ENCODE assay signal across 10 cellular contexts in genomic region chr9:136664799-136665082, GRCh38. TPM values are rescaled to one million over a fixed set of nuclear protein-coding genes. Genes with fewer than 3 reads are reported as not detected.
DNase-seq lines count a peak whose midpoint lies in the region; ATAC-seq, FAIRE-seq and TF ChIP-seq lines count a peak whose summit lies in the region.
"Had no signal": no experiment of that assay in that cellular context is flagged by ENCODE, and none has a peak within 500 bp of the region (broad histone marks: within the 10 kb centered on the region; RNA-seq: fewer than 3 reads in every experiment).

No MANE protein-coding gene starts in this region.

- H4K8ac ChIP-seq in mesenchymal stem cell (ENCODE audit: low read length), result no peak overlapping the region

- H3K4me3 Mint-ChIP-seq in activated T-cell treated with anti-CD3 and anti-CD28 coated beads, Interleukin-2, amount 50 U/mL, for 24 hours, result peak overlapping the region; percentile 71

- H3K14ac ChIP-seq in mesenchymal stem cell (ENCODE audit: low read length in 2 of 2), result no peak overlapping the region

- TF ChIP-seq POLR2A in K562 (conservative IDR thresholded peaks at IDR 0.05), result 0 out of 2 replicates have a peak, but pooled peaks have one; percentile 10

- peaks cover 70% of the 10 kb centered on the region for H3K79me2 ChIP-seq in K562 (ENCODE audit: control insufficient read depth, insufficient read depth, low read length)

- intact Hi-C loops in K562 (cut with micrococcal nuclease), result no loop called here

- H3K27me3 Mint-ChIP-seq in activated T-cell treated with anti-CD3 and anti-CD28 coated beads, Interleukin-2, amount 50 U/mL, for 24 hours, result peaks cover 42% of the 10 kb centered on the region

- H3K36me3 Mint-ChIP-seq in activated T-cell treated with anti-CD3 and anti-CD28 coated beads, Interleukin-2, amount 50 U/mL, for 24 hours (ENCODE audit: low read depth), result no peaks in the 10 kb centered on the region

- TF ChIP-seq EP300 in K562 (IDR thresholded peaks at IDR 0.05; ENCODE audit: low read length), result no peak

- H3K9ac ChIP-seq in K562 (ENCODE audit: insufficient read depth in 1 of 2, low read depth in 2 of 2, low read length in 2 of 2) (peak overlapping the region; percentile 77 to 97), mesenchymal stem cell (ENCODE audit: low read length) (no peak overlapping the region)
- H3K9ac ChIP-seq: KMS-11 had no signal

- H3K27me3 ChIP-seq in K562 (ENCODE audit: control insufficient read depth in 2 of 2, insufficient read depth in 2 of 2, low read length in 2 of 2), result no peaks in the 10 kb centered on the region
- peaks cover 0 to 58% of the 10 kb centered on the region in 2 experiments for H3K27me3 ChIP-seq in mesenchymal stem cell (ENCODE audit: control insufficient read depth in 1 of 2, insufficient read depth in 1 of 2, low read length in 2 of 2)
- H3K27me3 ChIP-seq in thoracic aorta (replicated peaks; ENCODE audit: insufficient read depth), result no peaks in the 10 kb centered on the region

- no peaks in the 10 kb centered on the region for H3K9me3 Mint-ChIP-seq in activated T-cell treated with anti-CD3 and anti-CD28 coated beads, Interleukin-2, amount 50 U/mL, for 24 hours

- in situ Hi-C loops in K562 (cut with MboI), result no loop called here

- H3K23ac ChIP-seq in mesenchymal stem cell (ENCODE audit: low read length in 2 of 2), result no peak overlapping the region

- H3K4me1 ChIP-seq in K562 (replicated peaks in 1 of 2; ENCODE audit: control insufficient read depth in 2 of 2, insufficient read depth in 2 of 2, low read length in 2 of 2) (peaks cover 18 to 96% of the 10 kb centered on the region in 2 experiments), mesenchymal stem cell (ENCODE audit: control insufficient read depth, insufficient read depth, low read depth, low read length) (peaks cover 52% of the 10 kb centered on the region), thoracic aorta (ENCODE audit: control insufficient read depth in 1 of 2, low read depth in 2 of 2) (peaks cover 0 to 17% of the 10 kb centered on the region in 2 donors)

- peaks cover 7% of the 10 kb centered on the region for H3K79me1 ChIP-seq in mesenchymal stem cell (replicated peaks; ENCODE audit: low read length, poor library complexity, severe bottlenecking)

- POLR2A ChIA-PET in K562 (lab: Yijun Ruan, JAX), result interaction anchor here (0.6 to 0.7 kb wide), 2 partner anchors 9 to 296 kb away, joined by 3 read pairs; no protein-coding TSS in a partner anchor

- H3K4me2 ChIP-seq in K562 (ENCODE audit: insufficient read depth, low read length) (peak overlapping the region; percentile 95), mesenchymal stem cell (ENCODE audit: low read length, poor library complexity, severe bottlenecking) (no peak overlapping the region)
- H3K4me2 ChIP-seq: KMS-11 had no signal

- H2AFZ ChIP-seq in K562 (ENCODE audit: low read depth, low read length), result no peak overlapping the region
- H2AFZ ChIP-seq in mesenchymal stem cell (ENCODE audit: low read depth, low read length), result no peak overlapping the region

- ATAC-seq in K562, result no peak
- no peak for ATAC-seq in thoracic aorta (ENCODE audit: insufficient number of reproducible peaks, low FRiP score, low read depth)
- ATAC-seq in HG03097 (IDR thresholded peaks at IDR 0.05; ENCODE audit: low FRiP score, unreplicated experiment), result no peak
- no peak for ATAC-seq in GM18861 (IDR thresholded peaks at IDR 0.05; ENCODE audit: unreplicated experiment)

- DNase-seq in activated T-cell treated with anti-CD3 and anti-CD28 coated beads, Interleukin-2, amount 50 U/mL, for 24 hours, result no peak
- DNase-seq in activated T-cell treated with anti-CD3 and anti-CD28 coated beads, Interleukin-2, amount 50 U/mL, for 48 hours, result no peak
- DNase-seq in K562 (ENCODE audit: extremely low read depth in 1 of 4, low spot score in 3 of 4) (no peak), mesenchymal stem cell (no peak), thoracic aorta (ENCODE audit: low spot score) (no peak), SW480 (ENCODE audit: low spot score) (no peak)
- DNase-seq: NCI-H446 treated with DMSO at 0.1 percent for 48 hours had no signal

- H2AK5ac ChIP-seq in mesenchymal stem cell (ENCODE audit: low read length, severe bottlenecking), result no peak overlapping the region

- H3K27ac ChIP-seq in K562 (ENCODE audit: extremely low read depth, low read depth, low read length) (peak overlapping the region; percentile 79), mesenchymal stem cell (ENCODE audit: low read length, poor library complexity, severe bottlenecking) (no peak overlapping the region), thoracic aorta (peak overlapping the region in 1 of 2 donors; percentile 22)
- H3K27ac ChIP-seq: KMS-11 had no signal

- CTCF ChIA-PET in K562 (lab: Yijun Ruan, JAX; ENCODE audit: low intra/inter-chr PET ratio), result no interaction called here

- TF ChIP-seq RAD21 in K562 (CRISPR knock-in tag; conservative IDR thresholded peaks at IDR 0.05 in 1 of 2, IDR thresholded peaks at IDR 0.05 in 1 of 2), result no peak

- H3K27ac Mint-ChIP-seq in activated T-cell treated with anti-CD3 and anti-CD28 coated beads, Interleukin-2, amount 50 U/mL, for 24 hours, result no peak overlapping the region

- no peak overlapping the region for H2BK5ac ChIP-seq in mesenchymal stem cell (ENCODE audit: low read depth, low read length, poor library complexity, severe bottlenecking)

- peaks cover 2% of the 10 kb centered on the region for H3K4me1 Mint-ChIP-seq in activated T-cell treated with anti-CD3 and anti-CD28 coated beads, Interleukin-2, amount 50 U/mL, for 24 hours (ENCODE audit: low read depth)

- TF ChIP-seq CTCF in K562 (IDR thresholded peaks at IDR 0.05 in 2 of 3, conservative IDR thresholded peaks at IDR 0.05 in 1 of 3; ENCODE audit: insufficient read depth in 2 of 3, low read depth in 1 of 3, low read length in 3 of 3) (no peak), thoracic aorta (IDR thresholded peaks at IDR 0.05) (no peak)

- peak overlapping the region; percentile 49 for H2BK15ac ChIP-seq in mesenchymal stem cell (ENCODE audit: low read depth, poor library complexity, severe bottlenecking)

- BruUV-seq in K562 (replicated peaks; lab: Mats Ljungman, UMichigan), result no TSS peak

- no peak overlapping the region for H3K18ac ChIP-seq in mesenchymal stem cell (ENCODE audit: low read depth in 1 of 2, low read length in 2 of 2)

- H4K91ac ChIP-seq in mesenchymal stem cell (ENCODE audit: low read length), result no peak overlapping the region

- H2BK120ac ChIP-seq in mesenchymal stem cell (ENCODE audit: low read depth, low read length), result no peak overlapping the region

- peak overlapping the region; percentile 81 for H3K4me3 ChIP-seq in K562
- H3K4me3 ChIP-seq in mesenchymal stem cell (ENCODE audit: insufficient read depth in 1 of 2, low read depth in 1 of 2, low read length in 2 of 2), result no peak overlapping the region
- peak overlapping the region; percentile 65 for H3K4me3 ChIP-seq in thoracic aorta

- H4K20me1 ChIP-seq in K562 (replicated peaks; ENCODE audit: control insufficient read depth, insufficient read depth, low read length), result peaks cover 46% of the 10 kb centered on the region

- 0 out of 2 replicates have a peak, but pooled peaks cover 3% of the 10 kb centered on the region for H3K9me3 ChIP-seq in K562 (replicated peaks; ENCODE audit: control insufficient read depth, insufficient read depth, low read depth, low read length)
- H3K9me3 ChIP-seq in mesenchymal stem cell (ENCODE audit: control insufficient read depth, low read length), result no peaks in the 10 kb centered on the region
- no peaks in the 10 kb centered on the region for H3K9me3 ChIP-seq in thoracic aorta

- H3K4ac ChIP-seq in mesenchymal stem cell (ENCODE audit: low read depth in 1 of 2, low read length in 2 of 2), result no peak overlapping the region

- no peak overlapping the region for H2BK12ac ChIP-seq in mesenchymal stem cell (ENCODE audit: low read length in 2 of 2)

- peaks cover 57% of the 10 kb centered on the region; the same call in 2 of the 3 replicates for H3K36me3 ChIP-seq in K562 (ENCODE audit: control insufficient read depth, insufficient read depth, low read length)
- H3K36me3 ChIP-seq in mesenchymal stem cell (ENCODE audit: control insufficient read depth in 1 of 2, insufficient read depth in 2 of 2, low read depth in 1 of 2, low read length in 2 of 2), result peaks cover 0 to 9% of the 10 kb centered on the region in 2 experiments
- H3K36me3 ChIP-seq in thoracic aorta, result no peaks in the 10 kb centered on the region

- peaks cover 2% of the 10 kb centered on the region for H3K9me1 ChIP-seq in K562 (ENCODE audit: control insufficient read depth, insufficient read depth, low read length)

- FAIRE-seq in K562 (lab: Jason Lieb, UNC), result no peak

- 14% methylated on average over 14 of the region's 14 CpGs for WGBS in K562 (ENCODE audit: insufficient coverage, low coverage, missing lambda C conversion rate)
- 86% methylated on average over 14 of the region's 14 CpGs for WGBS in mesenchymal stem cell

RNA-seq across cellular contexts. Expression of gene EGFL7, which starts 2.0 kb away (rescaled TPM):
- 149 and 838 TPM in 2 replicates for total RNA-seq in K562 (2011; cell fraction: chromatin; rRNA removed; ENCODE audit: low replicate concordance)
- total RNA-seq in K562 (2011; cell fraction: nucleolus; rRNA removed), result 1,169 and 1,462 TPM in 2 replicates
- 493 and 520 TPM in 2 replicates for total RNA-seq in K562 (2011; cell fraction: nucleoplasm; rRNA removed)
- total RNA-seq in K562 (2014; rRNA removed) (217 and 294 TPM in 2 replicates), K562 (2014; rRNA removed; fragmentation: Illumina TruSeq; extraction: Trizol) (6.6 and 10.2 TPM in 2 replicates), K562 (2015; rRNA removed; fragmentation: Illumina TruSeq; extraction: Trizol) (55.3 and 55.5 TPM in 2 replicates), K562 (2021) (213 and 225 TPM in 2 replicates), thoracic aorta (10 to 100 TPM; 42.0 to 56.5 TPM)
- polyA plus RNA-seq in K562 (2011; rRNA removed) (220 and 305 TPM in 2 replicates), K562 (2014; fragmentation: Illumina TruSeq; extraction: Trizol) (16.3 and 110 TPM in 2 replicates), K562 (2014; fragmentation: Nextera tagmentation; extraction: Ambion mirVana) (10 to 100 TPM in 1 of 2 experiments, 1 to 10 TPM in 1; 1.5 to 10.9 TPM), K562 (2014; rRNA removed) (286 and 294 TPM in 2 replicates)
- 390 and 1,175 TPM in 2 replicates for polyA plus RNA-seq in K562 (2011; cell fraction: cytosol; rRNA removed)
- 1,734 and 4,262 TPM in 2 replicates for polyA plus RNA-seq in K562 (2011; cell fraction: nucleus; rRNA removed)
- 148 and 194 TPM in 2 replicates for polyA plus RNA-seq in K562 (2012)
- polyA minus RNA-seq in K562 (2011; rRNA and poly(A)+ RNA removed), result 33.5 and 52.0 TPM in 2 replicates
- 222 and 294 TPM in 2 replicates for polyA minus RNA-seq in K562 (2011; cell fraction: cytosol; rRNA and poly(A)+ RNA removed)
- polyA minus RNA-seq in K562 (2011; cell fraction: nucleus; rRNA and poly(A)+ RNA removed), result 630 and 998 TPM in 2 replicates
- 29.0 TPM for polyA plus RNA-seq in mesenchymal stem cell (2013, experiment 1 of 2)
- 30.0 TPM for polyA plus RNA-seq in mesenchymal stem cell (2013, experiment 2 of 2)

RNA-seq across cellular contexts. Expression of gene AGPAT2, which starts 22.5 kb away (rescaled TPM):
- 18.6 and 52.7 TPM in 2 replicates for total RNA-seq in K562 (2011; cell fraction: chromatin; rRNA removed; ENCODE audit: low replicate concordance)
- 77.5 and 84.7 TPM in 2 replicates for total RNA-seq in K562 (2011; cell fraction: nucleolus; rRNA removed)
- 39.6 and 45.3 TPM in 2 replicates for total RNA-seq in K562 (2011; cell fraction: nucleoplasm; rRNA removed)
- total RNA-seq in K562 (2014; rRNA removed) (45.5 and 56.5 TPM in 2 replicates), K562 (2014; rRNA removed; fragmentation: Illumina TruSeq; extraction: Trizol) (7.2 and 8.5 TPM in 2 replicates), K562 (2015; rRNA removed; fragmentation: Illumina TruSeq; extraction: Trizol) (27.7 and 31.8 TPM in 2 replicates), K562 (2021) (52.6 and 54.5 TPM in 2 replicates), thoracic aorta (10 to 100 TPM; 50.2 to 66.8 TPM)
- polyA plus RNA-seq in K562 (2011; rRNA removed) (17.3 and 25.4 TPM in 2 replicates), K562 (2014; fragmentation: Illumina TruSeq; extraction: Trizol) (23.9 and 38.6 TPM in 2 replicates), K562 (2014; fragmentation: Nextera tagmentation; extraction: Ambion mirVana) (under 1 TPM; 0.13 to 0.45 TPM), K562 (2014; rRNA removed) (47.1 and 51.9 TPM in 2 replicates)
- polyA plus RNA-seq in K562 (2011; cell fraction: cytosol; rRNA removed), result 37.8 and 64.3 TPM in 2 replicates
- 26.1 and 33.3 TPM in 2 replicates for polyA plus RNA-seq in K562 (2011; cell fraction: nucleus; rRNA removed)
- 34.3 and 52.5 TPM in 2 replicates for polyA plus RNA-seq in K562 (2012)
- 10.0 and 12.2 TPM in 2 replicates for polyA minus RNA-seq in K562 (2011; rRNA and poly(A)+ RNA removed)
- polyA minus RNA-seq in K562 (2011; cell fraction: cytosol; rRNA and poly(A)+ RNA removed), result 19.5 and 23.0 TPM in 2 replicates
- 21.4 and 30.0 TPM in 2 replicates for polyA minus RNA-seq in K562 (2011; cell fraction: nucleus; rRNA and poly(A)+ RNA removed)
- polyA plus RNA-seq in mesenchymal stem cell (2013, experiment 1 of 2), result 38.4 TPM
- polyA plus RNA-seq in mesenchymal stem cell (2013, experiment 2 of 2), result 36.4 TPM

RNA-seq across cellular contexts. Expression of gene DIPK1B, which starts 47.6 kb away (rescaled TPM):
- total RNA-seq in K562 (2011; cell fraction: chromatin; rRNA removed; ENCODE audit: low replicate concordance), result 11.8 and 45.1 TPM in 2 replicates
- total RNA-seq in K562 (2011; cell fraction: nucleolus; rRNA removed), result 39.9 and 47.9 TPM in 2 replicates
- 25.8 and 26.4 TPM in 2 replicates for total RNA-seq in K562 (2011; cell fraction: nucleoplasm; rRNA removed)
- total RNA-seq in K562 (2014; rRNA removed) (22.3 and 25.2 TPM in 2 replicates), K562 (2014; rRNA removed; fragmentation: Illumina TruSeq; extraction: Trizol) (2.8 TPM in 2 replicates), K562 (2015; rRNA removed; fragmentation: Illumina TruSeq; extraction: Trizol) (5.9 and 7.4 TPM in 2 replicates), K562 (2021) (20.4 TPM in 2 replicates), thoracic aorta (1 to 10 TPM; 4.8 to 6.9 TPM)
- polyA plus RNA-seq in K562 (2011; rRNA removed) (11.4 and 20.2 TPM in 2 replicates), K562 (2014; fragmentation: Illumina TruSeq; extraction: Trizol) (4.2 and 6.8 TPM in 2 replicates), K562 (2014; fragmentation: Nextera tagmentation; extraction: Ambion mirVana) (under 1 TPM; 0.08 to 0.21 TPM), K562 (2014; rRNA removed) (20.5 and 21.2 TPM in 2 replicates)
- polyA plus RNA-seq in K562 (2011; cell fraction: cytosol; rRNA removed), result 26.7 and 64.0 TPM in 2 replicates
- polyA plus RNA-seq in K562 (2011; cell fraction: nucleus; rRNA removed), result 41.8 and 57.7 TPM in 2 replicates
- 9.0 and 14.4 TPM in 2 replicates for polyA plus RNA-seq in K562 (2012)
- 3.7 and 4.5 TPM in 2 replicates for polyA minus RNA-seq in K562 (2011; rRNA and poly(A)+ RNA removed)
- polyA minus RNA-seq in K562 (2011; cell fraction: cytosol; rRNA and poly(A)+ RNA removed), result 13.1 and 14.0 TPM in 2 replicates
- 9.0 and 9.8 TPM in 2 replicates for polyA minus RNA-seq in K562 (2011; cell fraction: nucleus; rRNA and poly(A)+ RNA removed)
- 5.0 TPM for polyA plus RNA-seq in mesenchymal stem cell (2013, experiment 1 of 2)
- polyA plus RNA-seq in mesenchymal stem cell (2013, experiment 2 of 2), result 4.6 TPM

Comparison
In these comparisons a context has a peak if more than half of its experiments do, and no peak if none do; other contexts are left out.
1. H3K4me3 ChIP-seq: peak in K562 (single experiment) and thoracic aorta (single experiment); none in mesenchymal stem cell (0 of 2).